In genomic region chr18:58565021-58565420, GRCh38 we compare ENCODE assay signal across 1 cellular context.
TF ChIP-seq lines count a peak whose summit lies in the region.

No MANE protein-coding gene starts in this region.

TF ChIP-seq in GM12878, 131 proteins besides CTCF, POLR2A, EP300 and RAD21 (continued from another document and continues in another):
- TF ChIP-seq E2F8 (IDR thresholded peaks at IDR 0.05; ENCODE audit: low read depth, partially characterized antibody) = no peak
- no peak for TF ChIP-seq MLLT1 (IDR thresholded peaks at IDR 0.05)
- TF ChIP-seq ZNF384 (IDR thresholded peaks at IDR 0.05; ENCODE audit: borderline replicate concordance, low read depth, low read length) = no peak
- peak; percentile 88 for TF ChIP-seq ATF7 (IDR thresholded peaks at IDR 0.05; ENCODE audit: low read depth)
- TF ChIP-seq SREBF1 (IDR thresholded peaks at IDR 0.05; ENCODE audit: low read length) = no peak; the same call in 1 of the 2 replicates
- no peak for TF ChIP-seq ZBED1 (IDR thresholded peaks at IDR 0.05; ENCODE audit: borderline replicate concordance)
- peak; percentile 36; the same call in 1 of the 2 replicates for TF ChIP-seq STAT3 (IDR thresholded peaks at IDR 0.05; ENCODE audit: low read depth, low read length)
- peak; percentile 60; the same call in 1 of the 2 replicates for TF ChIP-seq IRF4 (IDR thresholded peaks at IDR 0.05; ENCODE audit: low read depth, low read length)
- TF ChIP-seq E4F1 (IDR thresholded peaks at IDR 0.05; ENCODE audit: borderline replicate concordance, partially characterized antibody) = no peak
- TF ChIP-seq ZNF622 (IDR thresholded peaks at IDR 0.05) = no peak
- peak; percentile 52 for TF ChIP-seq IKZF1 (conservative IDR thresholded peaks at IDR 0.05)
- TF ChIP-seq POLR2AphosphoS5 (IDR thresholded peaks at IDR 0.05; ENCODE audit: low read length) = no peak
- TF ChIP-seq ASH2L (IDR thresholded peaks at IDR 0.05; ENCODE audit: borderline replicate concordance, low read depth) = peak; percentile 63; the same call in 1 of the 2 replicates
- no peak for TF ChIP-seq YBX1 (IDR thresholded peaks at IDR 0.05)
- no peak for TF ChIP-seq RB1 (IDR thresholded peaks at IDR 0.05; ENCODE audit: borderline replicate concordance)
- no peak for TF ChIP-seq KAT2A (conservative IDR thresholded peaks at IDR 0.05; ENCODE audit: control insufficient read depth, low read depth, low read length)
- TF ChIP-seq POU2F2 (IDR thresholded peaks at IDR 0.05; ENCODE audit: borderline replicate concordance, low read depth, low read length) = no peak
- TF ChIP-seq EGR1 (IDR thresholded peaks at IDR 0.05; ENCODE audit: borderline replicate concordance in 1 of 2, low read depth in 2 of 2, low read length in 2 of 2) = no peak
- peak; percentile 91 for TF ChIP-seq ZNF687 (IDR thresholded peaks at IDR 0.05)
- TF ChIP-seq HDGF (IDR thresholded peaks at IDR 0.05) = no peak
- no peak for TF ChIP-seq HDAC6 (IDR thresholded peaks at IDR 0.05; ENCODE audit: unreplicated experiment)
- TF ChIP-seq BCLAF1 (IDR thresholded peaks at IDR 0.05) = no peak
- no peak for TF ChIP-seq ZBTB4 (CRISPR knock-in tag; IDR thresholded peaks at IDR 0.05)
- TF ChIP-seq TARDBP (IDR thresholded peaks at IDR 0.05; ENCODE audit: borderline replicate concordance) = no peak
- no peak for TF ChIP-seq NRF1 (conservative IDR thresholded peaks at IDR 0.05; ENCODE audit: low read depth, low read length)
- TF ChIP-seq RELB (IDR thresholded peaks at IDR 0.05; ENCODE audit: low read depth) = peak; percentile 68; the same call in 1 of the 2 replicates
- no peak for TF ChIP-seq CUX1 (IDR thresholded peaks at IDR 0.05; ENCODE audit: insufficient replicate concordance, low read depth, low read length)
- TF ChIP-seq RUNX3 (IDR thresholded peaks at IDR 0.05; ENCODE audit: low read length) = no peak
- 0 out of 2 replicates have a peak, but pooled peaks have one; percentile 22 for TF ChIP-seq YY1 (IDR thresholded peaks at IDR 0.05; ENCODE audit: low read depth, low read length)
- TF ChIP-seq NFIC (IDR thresholded peaks at IDR 0.05; ENCODE audit: low read depth, low read length) = peak; percentile 70
- TF ChIP-seq BACH1 (IDR thresholded peaks at IDR 0.05; ENCODE audit: borderline replicate concordance) = peak; percentile 92; the same call in 1 of the 2 replicates
